In genomic region chr1:88401283-88401682, GRCh38 we compare ENCODE assay signal across 11 cellular contexts.
A peak's percentile ranks its signal among the peaks of the same experiment; 100 is the strongest.
DNase-seq lines count a peak whose midpoint lies in the region; ATAC-seq and TF ChIP-seq lines count a peak whose summit lies in the region.
"Had no signal": no experiment of that assay in that cellular context is flagged by ENCODE, and none has a peak within 500 bp of the region (broad histone marks: within the 10 kb centered on the region; RNA-seq: fewer than 3 reads in every experiment).

No MANE protein-coding gene starts in this region.

- ATAC-seq in GM18519 (IDR thresholded peaks at IDR 0.05; ENCODE audit: low FRiP score, unreplicated experiment) = peak; percentile 86
- peak; percentile 77 for ATAC-seq in GM19468 (IDR thresholded peaks at IDR 0.05; ENCODE audit: extremely low read depth, unreplicated experiment)
- ATAC-seq in HG02885 (IDR thresholded peaks at IDR 0.05; ENCODE audit: poor library complexity, unreplicated experiment) = peak; percentile 89
- ATAC-seq in HG03521 (IDR thresholded peaks at IDR 0.05; ENCODE audit: unreplicated experiment) = peak; percentile 74
- ATAC-seq in omental fat pad (ENCODE audit: low FRiP score) = no peak

- CTCF ChIA-PET in activated naive CD4-positive, alpha-beta T cell treated with anti-CD3 and anti-CD28 coated beads for 36 hours (lab: Charles Lee) = interaction anchor here (0.7 kb wide), 1 partner anchor 566 kb away, joined by 3 read pairs; no protein-coding TSS in a partner anchor

- DNase-seq in omental fat pad (ENCODE audit: low spot score) = no peak
- no peak for DNase-seq in activated naive CD4-positive, alpha-beta T cell treated with anti-CD3 and anti-CD28 coated beads for 36 hours
- no peak for DNase-seq in NCI-H128 (lab: John Stamatoyannopoulos, UW; ENCODE audit: unreplicated experiment)
- no peak for DNase-seq in lower leg skin (ENCODE audit: low spot score in 2 of 2)
- DNase-seq: activated T-cell treated with anti-CD3 and anti-CD28 coated beads, Interleukin-2, amount 50 U/mL, for 72 hours; CD4-positive, CD25-positive, alpha-beta regulatory T cell; hippocampal formation had no signal

- no peak overlapping the region for H3K27ac Mint-ChIP-seq in activated naive CD4-positive, alpha-beta T cell treated with anti-CD3 and anti-CD28 coated beads for 36 hours
- H3K27ac Mint-ChIP-seq: activated T-cell treated with anti-CD3 and anti-CD28 coated beads, Interleukin-2, amount 50 U/mL, for 72 hours; CD4-positive, CD25-positive, alpha-beta regulatory T cell had no signal

- H3K4me1 Mint-ChIP-seq in activated naive CD4-positive, alpha-beta T cell treated with anti-CD3 and anti-CD28 coated beads for 36 hours (ENCODE audit: low read depth) = no peaks in the 10 kb centered on the region
- H3K4me1 Mint-ChIP-seq: CD4-positive, CD25-positive, alpha-beta regulatory T cell had no signal

- TF ChIP-seq POLR2A in lower leg skin (IDR thresholded peaks at IDR 0.05) = no peak

- intact Hi-C loops in activated naive CD4-positive, alpha-beta T cell treated with anti-CD3 and anti-CD28 coated beads for 36 hours (cut with micrococcal nuclease) = loop anchor here (5.0 kb wide), 1 partner anchor 316 kb away; no protein-coding TSS in a partner anchor
- intact Hi-C loops in lower leg skin (cut with DNase I; ENCODE audit: low total_unique reads) = no loop called here

- H3K36me3 Mint-ChIP-seq in activated naive CD4-positive, alpha-beta T cell treated with anti-CD3 and anti-CD28 coated beads for 36 hours (ENCODE audit: low read depth) = no peaks in the 10 kb centered on the region
- H3K36me3 Mint-ChIP-seq: CD4-positive, CD25-positive, alpha-beta regulatory T cell had no signal

- WGBS in lower leg skin, 2 donors = 68 to 69% methylated on average over 1 of the region's 1 CpG

- no peaks in the 10 kb centered on the region for H3K27me3 Mint-ChIP-seq in activated naive CD4-positive, alpha-beta T cell treated with anti-CD3 and anti-CD28 coated beads for 36 hours (ENCODE audit: low read depth)
- H3K27me3 Mint-ChIP-seq: CD4-positive, CD25-positive, alpha-beta regulatory T cell had no signal

- no peak overlapping the region for H3K4me3 ChIP-seq in lower leg skin (ENCODE audit: low read depth, poor library complexity, severe bottlenecking)

- no peak overlapping the region for H3K4me3 Mint-ChIP-seq in activated naive CD4-positive, alpha-beta T cell treated with anti-CD3 and anti-CD28 coated beads for 36 hours
- H3K4me3 Mint-ChIP-seq: activated T-cell treated with anti-CD3 and anti-CD28 coated beads, Interleukin-2, amount 50 U/mL, for 72 hours; CD4-positive, CD25-positive, alpha-beta regulatory T cell had no signal

- no peaks in the 10 kb centered on the region for H3K9me3 Mint-ChIP-seq in activated naive CD4-positive, alpha-beta T cell treated with anti-CD3 and anti-CD28 coated beads for 36 hours
- H3K9me3 Mint-ChIP-seq: activated T-cell treated with anti-CD3 and anti-CD28 coated beads, Interleukin-2, amount 50 U/mL, for 72 hours had no signal

- TF ChIP-seq CTCF in omental fat pad (IDR thresholded peaks at IDR 0.05) (no peak), lower leg skin (IDR thresholded peaks at IDR 0.05) (no peak)
